In genomic region chr10:13234172-13234571, GRCh38 we compare ENCODE assay signal across 24 cellular contexts. TPM values are rescaled to one million over a fixed set of nuclear protein-coding genes. Genes with fewer than 3 reads are reported as not detected.
A peak's percentile ranks its signal among the peaks of the same experiment; 100 is the strongest.
DNase-seq lines count a peak whose midpoint lies in the region; TF ChIP-seq lines count a peak whose summit lies in the region.
"Had no signal": no experiment of that assay in that cellular context is flagged by ENCODE, and none has a peak within 500 bp of the region (broad histone marks: within the 10 kb centered on the region; RNA-seq: fewer than 3 reads in every experiment).

UCMA (minus strand) TSS chr10:13234374; CDS start chr10:13234258, 116 bp downstream.

- no peak within 1 kb of the TSS for H3K4me3 Mint-ChIP-seq in neural progenitor cell
- no peak within 1 kb of the TSS for H3K4me3 Mint-ChIP-seq in MCF 10A (ENCODE audit: unreplicated experiment)
- H3K4me3 Mint-ChIP-seq: CD4-positive, alpha-beta T cell; HFFc6 had no signal

- no peaks in the 10 kb centered on the region for H3K36me3 ChIP-seq in BLaER1
- H3K36me3 ChIP-seq in H7 (replicated peaks; ENCODE audit: control insufficient read depth, insufficient read depth, low read length), result no peaks in the 10 kb centered on the region
- no peaks in the 10 kb centered on the region for H3K36me3 ChIP-seq in neural progenitor cell
- H3K36me3 ChIP-seq: HAP-1 had no signal

- H3K4me1 ChIP-seq in BLaER1 (peaks cover 22% of the 10 kb centered on the region), neural progenitor cell (no peaks in the 10 kb centered on the region)

- H3K9ac ChIP-seq in BLaER1 (no peak within 1 kb of the TSS), neural progenitor cell (no peak within 1 kb of the TSS)

- H3K9me3 Mint-ChIP-seq in neural progenitor cell (no peaks in the 10 kb centered on the region), MCF 10A (ENCODE audit: unreplicated experiment) (no peaks in the 10 kb centered on the region)
- H3K9me3 Mint-ChIP-seq: CD4-positive, alpha-beta T cell; HFFc6 had no signal

- H4K20me1 ChIP-seq in BLaER1 (no peaks in the 10 kb centered on the region), neural progenitor cell (ENCODE audit: low read depth) (no peaks in the 10 kb centered on the region)

- intact Hi-C loops in MCF 10A (cut with micrococcal nuclease), result no loop called here

- H3K79me2 ChIP-seq in neural progenitor cell (ENCODE audit: low read depth), result no peaks in the 10 kb centered on the region

- H2AFZ ChIP-seq in neural progenitor cell (replicated peaks), result peak within 1 kb of the TSS; percentile 26

- H3K27me3 ChIP-seq in BLaER1 (no peaks in the 10 kb centered on the region), H7 (ENCODE audit: control insufficient read depth, insufficient read depth, low read length) (no peaks in the 10 kb centered on the region), neural progenitor cell (no peaks in the 10 kb centered on the region)

- no peak within 1 kb of the TSS for H3K27ac Mint-ChIP-seq in neural progenitor cell
- H3K27ac Mint-ChIP-seq in MCF 10A (ENCODE audit: low read depth, unreplicated experiment), result no peak within 1 kb of the TSS
- H3K27ac Mint-ChIP-seq: CD4-positive, alpha-beta T cell; HFFc6 had no signal

- H3K4me2 ChIP-seq in BLaER1 (peak within 1 kb of the TSS; percentile 51), neural progenitor cell (no peak within 1 kb of the TSS)

- H3K4me1 Mint-ChIP-seq in neural progenitor cell (peaks cover 3% of the 10 kb centered on the region), MCF 10A (ENCODE audit: insufficient read depth, unreplicated experiment) (no peaks in the 10 kb centered on the region)

- TF ChIP-seq CTCF in coronary artery (IDR thresholded peaks at IDR 0.05) (no peak), neural progenitor cell (IDR thresholded peaks at IDR 0.05) (no peak), MCF 10A (IDR thresholded peaks at IDR 0.05; ENCODE audit: unreplicated experiment) (no peak)

- CTCF ChIA-PET in MCF 10A (lab: Yijun Ruan, JAX), result no interaction called here

- DNase-seq in H7, result peak; percentile 71
- peak; percentile 61 for DNase-seq in coronary artery (ENCODE audit: low spot score)
- no peak for DNase-seq in neural progenitor cell (ENCODE audit: low spot score)
- DNase-seq in NCI-H2227 treated with DMSO at 0.1 percent for 48 hours (lab: John Stamatoyannopoulos, UW), result no peak
- no peak for DNase-seq in NCI-H82 (lab: John Stamatoyannopoulos, UW)
- DNase-seq in MCF 10A (ENCODE audit: unreplicated experiment), result no peak
- DNase-seq: CD4-positive, alpha-beta T cell; DMS53; HFFc6; MV-4-11; NCI-H1105; NCI-H1930; NCI-H2107; NCI-H446; NCI-H524 treated with DMSO at 0.1 percent for 48 hours; NCI-H774; NK-92 treated with Interleukin-12 subunit alpha and Interleukin-12 subunit beta, amount 100 ng/mL, for 24 hours; PC-3 had no signal

- no TSS peak for BruUV-seq in MCF 10A (replicated peaks; lab: Mats Ljungman, UMichigan)

- H3K9me3 ChIP-seq in BLaER1, result no peaks in the 10 kb centered on the region
- H3K9me3 ChIP-seq in neural progenitor cell (ENCODE audit: low read depth), result no peaks in the 10 kb centered on the region
- H3K9me3 ChIP-seq: HAP-1 had no signal

- POLR2A ChIA-PET in MCF 10A (lab: Yijun Ruan, JAX), result no interaction called here

- H3K27me3 Mint-ChIP-seq in neural progenitor cell (ENCODE audit: insufficient read depth, low read depth), result peaks cover 11% of the 10 kb centered on the region
- no peaks in the 10 kb centered on the region for H3K27me3 Mint-ChIP-seq in MCF 10A (ENCODE audit: insufficient read depth, unreplicated experiment)
- H3K27me3 Mint-ChIP-seq: CD4-positive, alpha-beta T cell had no signal

- no peak within 1 kb of the TSS for H3K4me3 ChIP-seq in BLaER1
- H3K4me3 ChIP-seq in H7 (ENCODE audit: insufficient read depth, low read depth, low read length), result no peak within 1 kb of the TSS
- H3K4me3 ChIP-seq in coronary artery, result no peak within 1 kb of the TSS
- H3K4me3 ChIP-seq in neural progenitor cell, result no peak within 1 kb of the TSS
- H3K4me3 ChIP-seq: HAP-1 had no signal

- H3F3A ChIP-seq in neural progenitor cell (ENCODE audit: low read depth), result no peaks in the 10 kb centered on the region

- no peaks in the 10 kb centered on the region for H3K36me3 Mint-ChIP-seq in neural progenitor cell
- H3K36me3 Mint-ChIP-seq in MCF 10A (ENCODE audit: insufficient read depth, unreplicated experiment), result peaks cover 6% of the 10 kb centered on the region

- H3K27ac ChIP-seq in BLaER1 (no peak within 1 kb of the TSS), coronary artery (no peak within 1 kb of the TSS), neural progenitor cell (no peak within 1 kb of the TSS)
- H3K27ac ChIP-seq: HL-60 had no signal

RNA-seq across cellular contexts. Expression of gene UCMA, which starts in this region (rescaled TPM):
- total RNA-seq in H7 (2014; rRNA removed; shearing (Covaris generic)), result not detected in 2 replicates
- total RNA-seq in neural progenitor cell (ENCODE audit: low replicate concordance), result not detected in 2 replicates
- not detected in 2 replicates for total RNA-seq in MCF 10A (2022)
- total RNA-seq: A172; CD4-positive, alpha-beta T cell; Daoy; G401; HFFc6; PC-3 had no signal

Comparison
In these comparisons a context has a peak if more than half of its experiments do, and no peak if none do; other contexts are left out.
1. Peak in DNase-seq in H7; RNA of the gene not detected or under 1 TPM.